ENCODE assay signal across 1 cellular context in genomic region chr11:35859311-35859710, GRCh38.
TF ChIP-seq lines count a peak whose summit lies in the region.

No MANE protein-coding gene starts in this region.

TF ChIP-seq in IMR-90, 13 proteins besides CTCF, POLR2A, EP300 and RAD21:
- TF ChIP-seq USF2 (IDR thresholded peaks at IDR 0.05; ENCODE audit: low read depth, low read length) (peak; percentile 27; the same call in 1 of the 2 replicates), MAFK (IDR thresholded peaks at IDR 0.05; ENCODE audit: low read depth, low read length) (no peak), CEBPB (IDR thresholded peaks at IDR 0.05; ENCODE audit: low read depth, low read length) (no peak), MXI1 (IDR thresholded peaks at IDR 0.05; ENCODE audit: borderline replicate concordance, low read depth, low read length) (no peak)
